2 cellular contexts compared by ENCODE assay signal in the genomic region with DNA sequence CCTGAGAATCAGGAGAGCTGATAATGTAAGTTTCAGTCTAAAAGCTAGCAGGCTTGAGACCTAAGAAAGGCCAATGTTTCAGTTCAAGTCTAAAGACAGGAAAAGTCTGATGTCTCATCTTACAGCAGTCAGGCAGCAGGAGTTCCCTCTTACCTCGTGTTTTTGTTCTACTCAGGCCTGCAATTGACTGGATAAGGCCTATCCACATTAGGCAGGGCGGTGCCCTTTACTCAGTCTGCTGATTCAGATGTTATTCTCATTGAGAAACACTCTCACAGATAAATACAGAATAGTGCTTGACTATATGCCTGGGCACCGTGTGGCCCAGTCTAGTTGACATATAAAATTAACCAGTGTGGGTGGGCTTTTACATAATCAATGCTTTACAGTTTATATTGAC.
TF ChIP-seq lines count a peak whose summit lies in the region.

No MANE protein-coding gene starts in this region.

TF ChIP-seq in K562, 482 proteins besides CTCF, POLR2A, EP300 and RAD21 (continues in another document):
- TF ChIP-seq, protein P1, sequence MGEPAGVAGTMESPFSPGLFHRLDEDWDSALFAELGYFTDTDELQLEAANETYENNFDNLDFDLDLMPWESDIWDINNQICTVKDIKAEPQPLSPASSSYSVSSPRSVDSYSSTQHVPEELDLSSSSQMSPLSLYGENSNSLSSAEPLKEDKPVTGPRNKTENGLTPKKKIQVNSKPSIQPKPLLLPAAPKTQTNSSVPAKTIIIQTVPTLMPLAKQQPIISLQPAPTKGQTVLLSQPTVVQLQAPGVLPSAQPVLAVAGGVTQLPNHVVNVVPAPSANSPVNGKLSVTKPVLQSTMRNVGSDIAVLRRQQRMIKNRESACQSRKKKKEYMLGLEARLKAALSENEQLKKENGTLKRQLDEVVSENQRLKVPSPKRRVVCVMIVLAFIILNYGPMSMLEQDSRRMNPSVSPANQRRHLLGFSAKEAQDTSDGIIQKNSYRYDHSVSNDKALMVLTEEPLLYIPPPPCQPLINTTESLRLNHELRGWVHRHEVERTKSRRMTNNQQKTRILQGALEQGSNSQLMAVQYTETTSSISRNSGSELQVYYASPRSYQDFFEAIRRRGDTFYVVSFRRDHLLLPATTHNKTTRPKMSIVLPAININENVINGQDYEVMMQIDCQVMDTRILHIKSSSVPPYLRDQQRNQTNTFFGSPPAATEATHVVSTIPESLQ (CRISPR knock-in tag; IDR thresholded peaks at IDR 0.05): no peak
- TF ChIP-seq, protein P2, sequence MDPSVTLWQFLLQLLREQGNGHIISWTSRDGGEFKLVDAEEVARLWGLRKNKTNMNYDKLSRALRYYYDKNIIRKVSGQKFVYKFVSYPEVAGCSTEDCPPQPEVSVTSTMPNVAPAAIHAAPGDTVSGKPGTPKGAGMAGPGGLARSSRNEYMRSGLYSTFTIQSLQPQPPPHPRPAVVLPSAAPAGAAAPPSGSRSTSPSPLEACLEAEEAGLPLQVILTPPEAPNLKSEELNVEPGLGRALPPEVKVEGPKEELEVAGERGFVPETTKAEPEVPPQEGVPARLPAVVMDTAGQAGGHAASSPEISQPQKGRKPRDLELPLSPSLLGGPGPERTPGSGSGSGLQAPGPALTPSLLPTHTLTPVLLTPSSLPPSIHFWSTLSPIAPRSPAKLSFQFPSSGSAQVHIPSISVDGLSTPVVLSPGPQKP (CRISPR knock-in tag; IDR thresholded peaks at IDR 0.05): no peak
- no peak for TF ChIP-seq SLC30A9 (CRISPR knock-in tag; IDR thresholded peaks at IDR 0.05)
- TF ChIP-seq SNRNP70 (optimal IDR thresholded peaks at IDR 0.05; ENCODE audit: low read depth, low read length): no peak
- no peak for TF ChIP-seq NCOA4 (IDR thresholded peaks at IDR 0.05; ENCODE audit: partially characterized antibody)
- TF ChIP-seq, protein P3, sequence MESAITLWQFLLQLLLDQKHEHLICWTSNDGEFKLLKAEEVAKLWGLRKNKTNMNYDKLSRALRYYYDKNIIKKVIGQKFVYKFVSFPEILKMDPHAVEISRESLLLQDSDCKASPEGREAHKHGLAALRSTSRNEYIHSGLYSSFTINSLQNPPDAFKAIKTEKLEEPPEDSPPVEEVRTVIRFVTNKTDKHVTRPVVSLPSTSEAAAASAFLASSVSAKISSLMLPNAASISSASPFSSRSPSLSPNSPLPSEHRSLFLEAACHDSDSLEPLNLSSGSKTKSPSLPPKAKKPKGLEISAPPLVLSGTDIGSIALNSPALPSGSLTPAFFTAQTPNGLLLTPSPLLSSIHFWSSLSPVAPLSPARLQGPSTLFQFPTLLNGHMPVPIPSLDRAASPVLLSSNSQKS (CRISPR knock-in tag; IDR thresholded peaks at IDR 0.05): no peak
- no peak for TF ChIP-seq KLF1 (tag; IDR thresholded peaks at IDR 0.05)
- no peak for TF ChIP-seq ZNF263 (CRISPR knock-in tag; IDR thresholded peaks at IDR 0.05; ENCODE audit: borderline replicate concordance)
- TF ChIP-seq, protein P4, sequence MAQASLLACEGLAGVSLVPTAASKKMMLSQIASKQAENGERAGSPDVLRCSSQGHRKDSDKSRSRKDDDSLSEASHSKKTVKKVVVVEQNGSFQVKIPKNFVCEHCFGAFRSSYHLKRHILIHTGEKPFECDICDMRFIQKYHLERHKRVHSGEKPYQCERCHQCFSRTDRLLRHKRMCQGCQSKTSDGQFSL (CRISPR knock-in tag; IDR thresholded peaks at IDR 0.05): no peak
- TF ChIP-seq, protein P4 (tag; IDR thresholded peaks at IDR 0.05): no peak
- peak; percentile 22; the same call in 1 of the 2 replicates for TF ChIP-seq C11orf30 (IDR thresholded peaks at IDR 0.05; ENCODE audit: low read depth)
- no peak for TF ChIP-seq ETV6 (IDR thresholded peaks at IDR 0.05; ENCODE audit: borderline replicate concordance in 1 of 2, low read depth in 2 of 2, low read length in 1 of 2)
- TF ChIP-seq ETV6 (CRISPR knock-in tag; IDR thresholded peaks at IDR 0.05; ENCODE audit: borderline replicate concordance): no peak
- TF ChIP-seq POLR2B (IDR thresholded peaks at IDR 0.05; ENCODE audit: low read depth, partially characterized antibody): no peak
- no peak for TF ChIP-seq HCFC1 (IDR thresholded peaks at IDR 0.05; ENCODE audit: low read depth, low read length)
- TF ChIP-seq SIX5 (IDR thresholded peaks at IDR 0.05; ENCODE audit: borderline replicate concordance in 1 of 2, insufficient read depth in 1 of 2, low read depth in 1 of 2, low read length in 2 of 2): no peak
- no peak for TF ChIP-seq SREBF1 (IDR thresholded peaks at IDR 0.05; ENCODE audit: borderline replicate concordance, low read depth, low read length)
- TF ChIP-seq KDM2B (CRISPR knock-in tag; IDR thresholded peaks at IDR 0.05): no peak
- TF ChIP-seq HDAC2 (IDR thresholded peaks at IDR 0.05): no peak
- TF ChIP-seq DDX20 (tag; IDR thresholded peaks at IDR 0.05; ENCODE audit: low read depth): no peak
- TF ChIP-seq ZNF507 (tag; conservative IDR thresholded peaks at IDR 0.05): no peak
- TF ChIP-seq, protein P5, sequence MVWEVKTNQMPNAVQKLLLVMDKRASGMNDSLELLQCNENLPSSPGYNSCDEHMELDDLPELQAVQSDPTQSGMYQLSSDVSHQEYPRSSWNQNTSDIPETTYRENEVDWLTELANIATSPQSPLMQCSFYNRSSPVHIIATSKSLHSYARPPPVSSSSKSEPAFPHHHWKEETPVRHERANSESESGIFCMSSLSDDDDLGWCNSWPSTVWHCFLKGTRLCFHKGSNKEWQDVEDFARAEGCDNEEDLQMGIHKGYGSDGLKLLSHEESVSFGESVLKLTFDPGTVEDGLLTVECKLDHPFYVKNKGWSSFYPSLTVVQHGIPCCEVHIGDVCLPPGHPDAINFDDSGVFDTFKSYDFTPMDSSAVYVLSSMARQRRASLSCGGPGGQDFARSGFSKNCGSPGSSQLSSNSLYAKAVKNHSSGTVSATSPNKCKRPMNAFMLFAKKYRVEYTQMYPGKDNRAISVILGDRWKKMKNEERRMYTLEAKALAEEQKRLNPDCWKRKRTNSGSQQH (CRISPR knock-in tag; IDR thresholded peaks at IDR 0.05): no peak
- TF ChIP-seq, protein P6, sequence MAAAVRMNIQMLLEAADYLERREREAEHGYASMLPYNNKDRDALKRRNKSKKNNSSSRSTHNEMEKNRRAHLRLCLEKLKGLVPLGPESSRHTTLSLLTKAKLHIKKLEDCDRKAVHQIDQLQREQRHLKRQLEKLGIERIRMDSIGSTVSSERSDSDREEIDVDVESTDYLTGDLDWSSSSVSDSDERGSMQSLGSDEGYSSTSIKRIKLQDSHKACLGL (CRISPR knock-in tag; IDR thresholded peaks at IDR 0.05; ENCODE audit: borderline replicate concordance, poor library complexity, severe bottlenecking): no peak

TF ChIP-seq in GM23338, 12 proteins besides CTCF, POLR2A, EP300 and RAD21:
- TF ChIP-seq, protein P7, sequence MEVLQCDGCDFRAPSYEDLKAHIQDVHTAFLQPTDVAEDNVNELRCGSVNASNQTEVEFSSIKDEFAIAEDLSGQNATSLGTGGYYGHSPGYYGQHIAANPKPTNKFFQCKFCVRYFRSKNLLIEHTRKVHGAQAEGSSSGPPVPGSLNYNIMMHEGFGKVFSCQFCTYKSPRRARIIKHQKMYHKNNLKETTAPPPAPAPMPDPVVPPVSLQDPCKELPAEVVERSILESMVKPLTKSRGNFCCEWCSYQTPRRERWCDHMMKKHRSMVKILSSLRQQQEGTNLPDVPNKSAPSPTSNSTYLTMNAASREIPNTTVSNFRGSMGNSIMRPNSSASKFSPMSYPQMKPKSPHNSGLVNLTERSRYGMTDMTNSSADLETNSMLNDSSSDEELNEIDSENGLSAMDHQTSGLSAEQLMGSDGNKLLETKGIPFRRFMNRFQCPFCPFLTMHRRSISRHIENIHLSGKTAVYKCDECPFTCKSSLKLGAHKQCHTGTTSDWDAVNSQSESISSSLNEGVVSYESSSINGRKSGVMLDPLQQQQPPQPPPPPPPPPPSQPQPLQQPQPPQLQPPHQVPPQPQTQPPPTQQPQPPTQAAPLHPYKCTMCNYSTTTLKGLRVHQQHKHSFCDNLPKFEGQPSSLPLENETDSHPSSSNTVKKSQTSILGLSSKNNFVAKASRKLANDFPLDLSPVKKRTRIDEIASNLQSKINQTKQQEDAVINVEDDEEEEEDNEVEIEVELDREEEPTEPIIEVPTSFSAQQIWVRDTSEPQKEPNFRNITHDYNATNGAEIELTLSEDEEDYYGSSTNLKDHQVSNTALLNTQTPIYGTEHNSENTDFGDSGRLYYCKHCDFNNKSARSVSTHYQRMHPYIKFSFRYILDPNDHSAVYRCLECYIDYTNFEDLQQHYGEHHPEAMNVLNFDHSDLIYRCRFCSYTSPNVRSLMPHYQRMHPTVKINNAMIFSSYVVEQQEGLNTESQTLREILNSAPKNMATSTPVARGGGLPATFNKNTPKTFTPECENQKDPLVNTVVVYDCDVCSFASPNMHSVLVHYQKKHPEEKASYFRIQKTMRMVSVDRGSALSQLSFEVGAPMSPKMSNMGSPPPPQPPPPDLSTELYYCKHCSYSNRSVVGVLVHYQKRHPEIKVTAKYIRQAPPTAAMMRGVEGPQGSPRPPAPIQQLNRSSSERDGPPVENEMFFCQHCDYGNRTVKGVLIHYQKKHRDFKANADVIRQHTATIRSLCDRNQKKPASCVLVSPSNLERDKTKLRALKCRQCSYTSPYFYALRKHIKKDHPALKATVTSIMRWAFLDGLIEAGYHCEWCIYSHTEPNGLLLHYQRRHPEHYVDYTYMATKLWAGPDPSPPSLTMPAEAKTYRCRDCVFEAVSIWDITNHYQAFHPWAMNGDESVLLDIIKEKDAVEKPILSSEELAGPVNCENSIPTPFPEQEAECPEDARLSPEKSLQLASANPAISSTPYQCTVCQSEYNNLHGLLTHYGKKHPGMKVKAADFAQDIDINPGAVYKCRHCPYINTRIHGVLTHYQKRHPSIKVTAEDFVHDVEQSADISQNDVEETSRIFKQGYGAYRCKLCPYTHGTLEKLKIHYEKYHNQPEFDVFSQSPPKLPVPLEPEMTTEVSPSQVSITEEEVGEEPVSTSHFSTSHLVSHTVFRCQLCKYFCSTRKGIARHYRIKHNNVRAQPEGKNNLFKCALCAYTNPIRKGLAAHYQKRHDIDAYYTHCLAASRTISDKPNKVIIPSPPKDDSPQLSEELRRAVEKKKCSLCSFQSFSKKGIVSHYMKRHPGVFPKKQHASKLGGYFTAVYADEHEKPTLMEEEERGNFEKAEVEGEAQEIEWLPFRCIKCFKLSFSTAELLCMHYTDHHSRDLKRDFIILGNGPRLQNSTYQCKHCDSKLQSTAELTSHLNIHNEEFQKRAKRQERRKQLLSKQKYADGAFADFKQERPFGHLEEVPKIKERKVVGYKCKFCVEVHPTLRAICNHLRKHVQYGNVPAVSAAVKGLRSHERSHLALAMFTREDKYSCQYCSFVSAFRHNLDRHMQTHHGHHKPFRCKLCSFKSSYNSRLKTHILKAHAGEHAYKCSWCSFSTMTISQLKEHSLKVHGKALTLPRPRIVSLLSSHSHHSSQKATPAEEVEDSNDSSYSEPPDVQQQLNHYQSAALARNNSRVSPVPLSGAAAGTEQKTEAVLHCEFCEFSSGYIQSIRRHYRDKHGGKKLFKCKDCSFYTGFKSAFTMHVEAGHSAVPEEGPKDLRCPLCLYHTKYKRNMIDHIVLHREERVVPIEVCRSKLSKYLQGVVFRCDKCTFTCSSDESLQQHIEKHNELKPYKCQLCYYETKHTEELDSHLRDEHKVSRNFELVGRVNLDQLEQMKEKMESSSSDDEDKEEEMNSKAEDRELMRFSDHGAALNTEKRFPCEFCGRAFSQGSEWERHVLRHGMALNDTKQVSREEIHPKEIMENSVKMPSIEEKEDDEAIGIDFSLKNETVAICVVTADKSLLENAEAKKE (CRISPR knock-in tag; IDR thresholded peaks at IDR 0.05): no peak
- no peak for TF ChIP-seq EZH2 (IDR thresholded peaks at IDR 0.05; ENCODE audit: low read depth, unreplicated experiment)
- TF ChIP-seq, protein P8, sequence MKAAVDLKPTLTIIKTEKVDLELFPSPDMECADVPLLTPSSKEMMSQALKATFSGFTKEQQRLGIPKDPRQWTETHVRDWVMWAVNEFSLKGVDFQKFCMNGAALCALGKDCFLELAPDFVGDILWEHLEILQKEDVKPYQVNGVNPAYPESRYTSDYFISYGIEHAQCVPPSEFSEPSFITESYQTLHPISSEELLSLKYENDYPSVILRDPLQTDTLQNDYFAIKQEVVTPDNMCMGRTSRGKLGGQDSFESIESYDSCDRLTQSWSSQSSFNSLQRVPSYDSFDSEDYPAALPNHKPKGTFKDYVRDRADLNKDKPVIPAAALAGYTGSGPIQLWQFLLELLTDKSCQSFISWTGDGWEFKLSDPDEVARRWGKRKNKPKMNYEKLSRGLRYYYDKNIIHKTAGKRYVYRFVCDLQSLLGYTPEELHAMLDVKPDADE (IDR thresholded peaks at IDR 0.05): no peak
- no peak for TF ChIP-seq CREB1 (CRISPR knock-in tag; IDR thresholded peaks at IDR 0.05; ENCODE audit: low read depth)
- TF ChIP-seq, protein P9, sequence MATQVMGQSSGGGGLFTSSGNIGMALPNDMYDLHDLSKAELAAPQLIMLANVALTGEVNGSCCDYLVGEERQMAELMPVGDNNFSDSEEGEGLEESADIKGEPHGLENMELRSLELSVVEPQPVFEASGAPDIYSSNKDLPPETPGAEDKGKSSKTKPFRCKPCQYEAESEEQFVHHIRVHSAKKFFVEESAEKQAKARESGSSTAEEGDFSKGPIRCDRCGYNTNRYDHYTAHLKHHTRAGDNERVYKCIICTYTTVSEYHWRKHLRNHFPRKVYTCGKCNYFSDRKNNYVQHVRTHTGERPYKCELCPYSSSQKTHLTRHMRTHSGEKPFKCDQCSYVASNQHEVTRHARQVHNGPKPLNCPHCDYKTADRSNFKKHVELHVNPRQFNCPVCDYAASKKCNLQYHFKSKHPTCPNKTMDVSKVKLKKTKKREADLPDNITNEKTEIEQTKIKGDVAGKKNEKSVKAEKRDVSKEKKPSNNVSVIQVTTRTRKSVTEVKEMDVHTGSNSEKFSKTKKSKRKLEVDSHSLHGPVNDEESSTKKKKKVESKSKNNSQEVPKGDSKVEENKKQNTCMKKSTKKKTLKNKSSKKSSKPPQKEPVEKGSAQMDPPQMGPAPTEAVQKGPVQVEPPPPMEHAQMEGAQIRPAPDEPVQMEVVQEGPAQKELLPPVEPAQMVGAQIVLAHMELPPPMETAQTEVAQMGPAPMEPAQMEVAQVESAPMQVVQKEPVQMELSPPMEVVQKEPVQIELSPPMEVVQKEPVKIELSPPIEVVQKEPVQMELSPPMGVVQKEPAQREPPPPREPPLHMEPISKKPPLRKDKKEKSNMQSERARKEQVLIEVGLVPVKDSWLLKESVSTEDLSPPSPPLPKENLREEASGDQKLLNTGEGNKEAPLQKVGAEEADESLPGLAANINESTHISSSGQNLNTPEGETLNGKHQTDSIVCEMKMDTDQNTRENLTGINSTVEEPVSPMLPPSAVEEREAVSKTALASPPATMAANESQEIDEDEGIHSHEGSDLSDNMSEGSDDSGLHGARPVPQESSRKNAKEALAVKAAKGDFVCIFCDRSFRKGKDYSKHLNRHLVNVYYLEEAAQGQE (IDR thresholded peaks at IDR 0.05; ENCODE audit: unreplicated experiment): no peak
- no peak for TF ChIP-seq NANOG (IDR thresholded peaks at IDR 0.05; ENCODE audit: borderline replicate concordance)
- no peak for TF ChIP-seq POLR2AphosphoS5 (IDR thresholded peaks at IDR 0.05; ENCODE audit: low read depth)
